In genomic region chr11:127056338-127056971, GRCh38 we compare ENCODE assay signal across 17 cellular contexts. TPM values are rescaled to one million over a fixed set of nuclear protein-coding genes. Genes with fewer than 3 reads are reported as not detected.
DNase-seq lines count a peak whose midpoint lies in the region; ATAC-seq and TF ChIP-seq lines count a peak whose summit lies in the region.
"Had no signal": no experiment of that assay in that cellular context is flagged by ENCODE, and none has a peak within 500 bp of the region (broad histone marks: within the 10 kb centered on the region; RNA-seq: fewer than 3 reads in every experiment).

No MANE protein-coding gene starts in this region.

- no peak for TF ChIP-seq POLR2A in heart left ventricle (IDR thresholded peaks at IDR 0.05)

- H3K9me3 ChIP-seq in heart left ventricle = no peaks in the 10 kb centered on the region
- H3K9me3 ChIP-seq in WERI-Rb-1 (ENCODE audit: severe bottlenecking) = no peaks in the 10 kb centered on the region
- H3K9me3 ChIP-seq: gastroesophageal sphincter, vagina had no signal

- intact Hi-C loops in Right ventricle myocardium inferior (cut with DNase I) (no loop called here), heart left ventricle (cut with DNase I) (no loop called here)

- H3K4me3 ChIP-seq in heart left ventricle (no peak overlapping the region), WERI-Rb-1 (ENCODE audit: low read depth, low read length) (no peak overlapping the region)
- H3K4me3 ChIP-seq: gastroesophageal sphincter, vagina had no signal

- H3K27me3 ChIP-seq in heart left ventricle = peaks cover 0 to 11% (median 0%) of the 10 kb centered on the region in 9 donors
- H3K27me3 ChIP-seq in WERI-Rb-1 (ENCODE audit: insufficient read depth, low read depth, severe bottlenecking) = no peaks in the 10 kb centered on the region
- H3K27me3 ChIP-seq: vagina had no signal

- H3K4me1 ChIP-seq in heart left ventricle = no peaks in the 10 kb centered on the region
- H3K4me1 ChIP-seq: gastroesophageal sphincter, vagina had no signal

- TF ChIP-seq CTCF in heart left ventricle (IDR thresholded peaks at IDR 0.05) = no peak
- TF ChIP-seq CTCF in WERI-Rb-1 (IDR thresholded peaks at IDR 0.05; ENCODE audit: low read depth, low read length) = no peak

- POLR2A ChIA-PET in HEK293T (lab: Yijun Ruan, JAX) = no interaction called here

- H3K36me3 ChIP-seq in heart left ventricle (no peaks in the 10 kb centered on the region), WERI-Rb-1 (no peaks in the 10 kb centered on the region)
- H3K36me3 ChIP-seq: gastroesophageal sphincter, vagina had no signal

- DNase-seq in Right ventricle myocardium inferior (ENCODE audit: missing footprints) = peak; percentile 64
- DNase-seq in heart left ventricle = no peak
- DNase-seq in HT1080 (ENCODE audit: low read depth) = peak; percentile 48
- peak; percentile 11 for DNase-seq in WERI-Rb-1
- DNase-seq in HEK293T (ENCODE audit: extremely low spot score) = no peak
- no peak for DNase-seq in NCI-H1092 (lab: John Stamatoyannopoulos, UW)
- DNase-seq: activated CD8-positive, alpha-beta memory T cell treated with anti-CD3 and anti-CD28 coated beads, Interleukin-2, amount 10 ng/mL, durations not matched to agents 7 days and 5 days; activated naive CD4-positive, alpha-beta T cell treated with anti-CD3 and anti-CD28 coated beads, Interleukin-2, amount 10 ng/mL, durations not matched to agents 7 days and 5 days; Kasumi-1; naive thymus-derived CD4-positive, alpha-beta T cell; NCI-H446; stimulated activated naive CD4-positive, alpha-beta T cell treated with Interleukin-2 at 50 U/mL for 16 hours had no signal

- H3K27ac ChIP-seq in heart left ventricle (no peak overlapping the region), WERI-Rb-1 (no peak overlapping the region)
- H3K27ac ChIP-seq: gastroesophageal sphincter, vagina had no signal

- ATAC-seq in Right ventricle myocardium inferior (no peak), heart left ventricle (no peak), HG03520 (IDR thresholded peaks at IDR 0.05; ENCODE audit: unreplicated experiment) (no peak), GM21390 (IDR thresholded peaks at IDR 0.05; ENCODE audit: unreplicated experiment) (no peak)
- ATAC-seq: activated CD8-positive, alpha-beta memory T cell treated with anti-CD3 and anti-CD28 coated beads, Interleukin-2, amount 10 ng/mL, durations not matched to agents 7 days and 5 days; gastroesophageal sphincter; naive thymus-derived CD4-positive, alpha-beta T cell; sciatic nerve had no signal

- CTCF ChIA-PET in HEK293T (lab: Yijun Ruan, JAX) = no interaction called here

- 69 to 78% (median 74%) methylated on average over 6 of the region's 6 CpGs for WGBS in heart left ventricle, 4 donors

TF ChIP-seq in HEK293T, 16 proteins besides CTCF, POLR2A, EP300 and RAD21:
- no peak for TF ChIP-seq FOXA1 (IDR thresholded peaks at IDR 0.05)
- no peak for TF ChIP-seq ARNT (IDR thresholded peaks at IDR 0.05)
- no peak for TF ChIP-seq ZNF384 (IDR thresholded peaks at IDR 0.05)
- no peak for TF ChIP-seq BHLHE40 (IDR thresholded peaks at IDR 0.05; ENCODE audit: borderline replicate concordance)
- TF ChIP-seq TARDBP (IDR thresholded peaks at IDR 0.05) = no peak
- no peak for TF ChIP-seq HDGF (IDR thresholded peaks at IDR 0.05; ENCODE audit: borderline replicate concordance)
- no peak for TF ChIP-seq ELF4 (IDR thresholded peaks at IDR 0.05)
- no peak for TF ChIP-seq NFRKB (IDR thresholded peaks at IDR 0.05)
- TF ChIP-seq FOXK2 (IDR thresholded peaks at IDR 0.05) = no peak
- TF ChIP-seq SP1 (IDR thresholded peaks at IDR 0.05) = no peak
- TF ChIP-seq PKNOX1 (IDR thresholded peaks at IDR 0.05) = no peak
- TF ChIP-seq CTBP1 (IDR thresholded peaks at IDR 0.05; ENCODE audit: borderline replicate concordance) = no peak
- no peak for TF ChIP-seq LEF1 (IDR thresholded peaks at IDR 0.05; ENCODE audit: borderline replicate concordance)
- no peak for TF ChIP-seq FOXM1 (IDR thresholded peaks at IDR 0.05; ENCODE audit: borderline replicate concordance)
- TF ChIP-seq SUZ12 (IDR thresholded peaks at IDR 0.05) = no peak
- no peak for TF ChIP-seq L3MBTL2 (conservative IDR thresholded peaks at IDR 0.05)

RNA-seq across cellular contexts. Expression of gene KIRREL3, which starts 55.9 kb away (rescaled TPM):
- total RNA-seq in Right ventricle myocardium inferior (0.24 TPM), heart left ventricle (1 to 10 TPM in 1 of 9 donors, under 1 TPM in 8; 0.08 to 1.3 (median 0.29) TPM)
- under 1 TPM; 0.18 to 0.27 TPM for polyA plus RNA-seq in heart left ventricle
- 1.7 and 2.2 TPM in 2 replicates for total RNA-seq in HT1080 (2014; rRNA removed; shearing (Covaris generic))
- polyA plus RNA-seq in HT1080 (2015; cell fraction: cytosol; rRNA removed) = 2.3 and 2.4 TPM in 2 replicates
- 1.9 and 2.0 TPM in 2 replicates for polyA plus RNA-seq in HT1080 (2015; cell fraction: nucleus; rRNA removed)
- total RNA-seq: activated CD8-positive, alpha-beta memory T cell treated with anti-CD3 and anti-CD28 coated beads, Interleukin-2, amount 10 ng/mL, durations not matched to agents 7 days and 5 days; naive thymus-derived CD4-positive, alpha-beta T cell; vagina had no signal
- polyA plus RNA-seq: naive thymus-derived CD4-positive, alpha-beta T cell had no signal

Comparison
In these comparisons a context has a peak if more than half of its experiments do, and no peak if none do; other contexts are left out.
1. DNase-seq: peak in Right ventricle myocardium inferior (single experiment), HT1080 (single experiment) and WERI-Rb-1 (single experiment); none in heart left ventricle (0 of 5), HEK293T (single experiment) and NCI-H1092 (single experiment).